In genomic region chr10:43648083-43648391, GRCh38 we compare ENCODE assay signal across 8 cellular contexts. TPM values are rescaled to one million over a fixed set of nuclear protein-coding genes. Genes with fewer than 3 reads are reported as not detected.
DNase-seq lines count a peak whose midpoint lies in the region; ATAC-seq, FAIRE-seq and TF ChIP-seq lines count a peak whose summit lies in the region.

No MANE protein-coding gene starts in this region.

- H3K4me3 ChIP-seq in A549 (peak overlapping the region; percentile 66), body of pancreas (peak overlapping the region; percentile 73 to 80)

- POLR2A ChIA-PET in A549 (lab: Yijun Ruan, JAX) = no interaction called here

- TF ChIP-seq POLR2A in A549 (IDR thresholded peaks at IDR 0.05; ENCODE audit: low read length) (no peak), body of pancreas (IDR thresholded peaks at IDR 0.05) (no peak)

- peaks cover 3% of the 10 kb centered on the region for H3K27me3 Mint-ChIP-seq in HFFc6 (ENCODE audit: insufficient read depth)

- peaks cover 48% of the 10 kb centered on the region for H3K9me3 Mint-ChIP-seq in HFFc6

- 63% methylated on average over 9 of the region's 9 CpGs for WGBS in A549 (ENCODE audit: missing lambda C conversion rate)
- WGBS in body of pancreas, 2 donors = 50 to 62% methylated on average over 6 to 9 of the region's 9 CpGs

- H3K27ac ChIP-seq in A549 (peak overlapping the region; percentile 81 to 96), body of pancreas (peak overlapping the region; percentile 27 to 78 (median 76))

- no peak for ATAC-seq in A549
- ATAC-seq in body of pancreas = no peak
- no peak for ATAC-seq in GM21723 (IDR thresholded peaks at IDR 0.05; ENCODE audit: unreplicated experiment)

- peak overlapping the region; percentile 77 for H3K27ac Mint-ChIP-seq in HFFc6

- H3K4me1 ChIP-seq in A549 (no peaks in the 10 kb centered on the region), body of pancreas (peaks cover 16% of the 10 kb centered on the region)

- H3K4me2 ChIP-seq in A549 = peak overlapping the region; percentile 85

- no peak for DNase-seq in A549 (ENCODE audit: low read depth in 1 of 2, low spot score in 1 of 2)
- no peak for DNase-seq in HFFc6
- DNase-seq in body of pancreas = no peak
- peak; percentile 30 for DNase-seq in midbrain (lab: John Stamatoyannopoulos, UW)
- DNase-seq in anterior cingulate cortex (lab: John Stamatoyannopoulos, UW) = no peak
- no peak for DNase-seq in SHP77 treated with DMSO at 0.1 percent for 48 hours (lab: John Stamatoyannopoulos, UW)
- DNase-seq in GM20000 (ENCODE audit: low spot score) = no peak

- H3K4me1 Mint-ChIP-seq in HFFc6 (ENCODE audit: low read depth) = peaks cover 17% of the 10 kb centered on the region

- TF ChIP-seq RAD21 in A549 (conservative IDR thresholded peaks at IDR 0.05 in 1 of 2, IDR thresholded peaks at IDR 0.05 in 1 of 2) = no peak

- no peak for TF ChIP-seq CTCF in A549 (IDR thresholded peaks at IDR 0.05)
- no peak for TF ChIP-seq CTCF in HFFc6 (IDR thresholded peaks at IDR 0.05)
- no peak for TF ChIP-seq CTCF in body of pancreas (IDR thresholded peaks at IDR 0.05)
- no peak for TF ChIP-seq CTCF in GM20000 (IDR thresholded peaks at IDR 0.05; ENCODE audit: extremely low read depth, missing control alignments)

- intact Hi-C loops in body of pancreas (cut with DNase I) = no loop called here

- peak overlapping the region; percentile 86 for H3K4me3 Mint-ChIP-seq in HFFc6

- peaks cover 54% of the 10 kb centered on the region for H3K9me3 ChIP-seq in A549
- H3K9me3 ChIP-seq in body of pancreas = peaks cover 0 to 33% (median 5%) of the 10 kb centered on the region in 3 donors

- CTCF ChIA-PET in A549 (lab: Yijun Ruan, JAX) = no interaction called here

- H3K36me3 ChIP-seq in body of pancreas (replicated peaks in 1 of 2; ENCODE audit: insufficient read depth in 1 of 2, low read depth in 2 of 2) = peaks cover 11 to 23% of the 10 kb centered on the region in 2 donors

- no peak for TF ChIP-seq EP300 in A549 (IDR thresholded peaks at IDR 0.05)

- no peak for FAIRE-seq in A549 (lab: Jason Lieb, UNC)

- no peaks in the 10 kb centered on the region for H3K27me3 ChIP-seq in body of pancreas

- H3K36me3 Mint-ChIP-seq in HFFc6 (ENCODE audit: low read depth) = peaks cover 47% of the 10 kb centered on the region

TF ChIP-seq in A549, 52 proteins besides CTCF, POLR2A, EP300 and RAD21:
- TF ChIP-seq, protein P1, sequence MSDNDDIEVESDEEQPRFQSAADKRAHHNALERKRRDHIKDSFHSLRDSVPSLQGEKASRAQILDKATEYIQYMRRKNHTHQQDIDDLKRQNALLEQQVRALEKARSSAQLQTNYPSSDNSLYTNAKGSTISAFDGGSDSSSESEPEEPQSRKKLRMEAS (IDR thresholded peaks at IDR 0.05) = no peak
- TF ChIP-seq FOSB (CRISPR knock-in tag; IDR thresholded peaks at IDR 0.05) = no peak
- TF ChIP-seq, protein P2, sequence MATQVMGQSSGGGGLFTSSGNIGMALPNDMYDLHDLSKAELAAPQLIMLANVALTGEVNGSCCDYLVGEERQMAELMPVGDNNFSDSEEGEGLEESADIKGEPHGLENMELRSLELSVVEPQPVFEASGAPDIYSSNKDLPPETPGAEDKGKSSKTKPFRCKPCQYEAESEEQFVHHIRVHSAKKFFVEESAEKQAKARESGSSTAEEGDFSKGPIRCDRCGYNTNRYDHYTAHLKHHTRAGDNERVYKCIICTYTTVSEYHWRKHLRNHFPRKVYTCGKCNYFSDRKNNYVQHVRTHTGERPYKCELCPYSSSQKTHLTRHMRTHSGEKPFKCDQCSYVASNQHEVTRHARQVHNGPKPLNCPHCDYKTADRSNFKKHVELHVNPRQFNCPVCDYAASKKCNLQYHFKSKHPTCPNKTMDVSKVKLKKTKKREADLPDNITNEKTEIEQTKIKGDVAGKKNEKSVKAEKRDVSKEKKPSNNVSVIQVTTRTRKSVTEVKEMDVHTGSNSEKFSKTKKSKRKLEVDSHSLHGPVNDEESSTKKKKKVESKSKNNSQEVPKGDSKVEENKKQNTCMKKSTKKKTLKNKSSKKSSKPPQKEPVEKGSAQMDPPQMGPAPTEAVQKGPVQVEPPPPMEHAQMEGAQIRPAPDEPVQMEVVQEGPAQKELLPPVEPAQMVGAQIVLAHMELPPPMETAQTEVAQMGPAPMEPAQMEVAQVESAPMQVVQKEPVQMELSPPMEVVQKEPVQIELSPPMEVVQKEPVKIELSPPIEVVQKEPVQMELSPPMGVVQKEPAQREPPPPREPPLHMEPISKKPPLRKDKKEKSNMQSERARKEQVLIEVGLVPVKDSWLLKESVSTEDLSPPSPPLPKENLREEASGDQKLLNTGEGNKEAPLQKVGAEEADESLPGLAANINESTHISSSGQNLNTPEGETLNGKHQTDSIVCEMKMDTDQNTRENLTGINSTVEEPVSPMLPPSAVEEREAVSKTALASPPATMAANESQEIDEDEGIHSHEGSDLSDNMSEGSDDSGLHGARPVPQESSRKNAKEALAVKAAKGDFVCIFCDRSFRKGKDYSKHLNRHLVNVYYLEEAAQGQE (IDR thresholded peaks at IDR 0.05) = no peak
- TF ChIP-seq, protein P3, sequence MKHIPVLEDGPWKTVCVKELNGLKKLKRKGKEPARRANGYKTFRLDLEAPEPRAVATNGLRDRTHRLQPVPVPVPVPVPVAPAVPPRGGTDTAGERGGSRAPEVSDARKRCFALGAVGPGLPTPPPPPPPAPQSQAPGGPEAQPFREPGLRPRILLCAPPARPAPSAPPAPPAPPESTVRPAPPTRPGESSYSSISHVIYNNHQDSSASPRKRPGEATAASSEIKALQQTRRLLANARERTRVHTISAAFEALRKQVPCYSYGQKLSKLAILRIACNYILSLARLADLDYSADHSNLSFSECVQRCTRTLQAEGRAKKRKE (CRISPR knock-in tag; IDR thresholded peaks at IDR 0.05; ENCODE audit: low read depth) = no peak
- no peak for TF ChIP-seq HOXA7 (CRISPR knock-in tag; IDR thresholded peaks at IDR 0.05)
- TF ChIP-seq CBX2 (IDR thresholded peaks at IDR 0.05; ENCODE audit: borderline replicate concordance, low read depth) = no peak
- TF ChIP-seq HOXB5 (CRISPR knock-in tag; IDR thresholded peaks at IDR 0.05) = no peak

RNA-seq across cellular contexts. Expression of gene ZNF32, which starts 0.6 kb away (rescaled TPM):
- polyA plus RNA-seq in A549 (2011; rRNA removed) (38.2 and 49.9 TPM in 2 replicates), A549 (2017; fragmentation: RNase III; extraction: RNeasy Plus Mini Kit Qiagen cat#74134 plus additional on column Dnase treatment) (18.5 to 25.3 TPM (median 21.4 TPM) in 3 replicates)
- 15.7 and 16.2 TPM in 2 replicates for polyA plus RNA-seq in A549 (2012; cell fraction: cytosol; rRNA removed)
- 4.8 and 7.0 TPM in 2 replicates for polyA plus RNA-seq in A549 (2012; cell fraction: nucleus; rRNA removed)
- 10.0 and 12.5 TPM in 2 replicates for polyA minus RNA-seq in A549 (2011; rRNA and poly(A)+ RNA removed)
- total RNA-seq in HFFc6 (2021; fragmentation: NEBNext Ultra II Directional; extraction: Animal tissue kit (Norgen Biotek cat#: 25700)) = 10 to 100 TPM; 12.7 to 23.6 (median 15.3) TPM
- total RNA-seq in body of pancreas = 10 to 100 TPM; 31.6 to 47.5 TPM

RNA-seq across cellular contexts. Expression of gene ZNF485, which starts 41.8 kb away (rescaled TPM):
- polyA plus RNA-seq in A549 (2011; rRNA removed) (2.4 and 3.3 TPM in 2 replicates), A549 (2017; fragmentation: RNase III; extraction: RNeasy Plus Mini Kit Qiagen cat#74134 plus additional on column Dnase treatment) (2.5 to 2.7 TPM (median 2.7 TPM) in 3 replicates)
- polyA plus RNA-seq in A549 (2012; cell fraction: cytosol; rRNA removed) = 0.93 and 1.3 TPM in 2 replicates
- 1.2 and 1.9 TPM in 2 replicates for polyA plus RNA-seq in A549 (2012; cell fraction: nucleus; rRNA removed)
- 6.5 TPM in 2 replicates for polyA minus RNA-seq in A549 (2011; rRNA and poly(A)+ RNA removed)
- 1 to 10 TPM; 2.3 to 3.0 (median 2.7) TPM for total RNA-seq in HFFc6 (2021; fragmentation: NEBNext Ultra II Directional; extraction: Animal tissue kit (Norgen Biotek cat#: 25700))
- total RNA-seq in body of pancreas = 1 to 10 TPM; 9.6 to 9.9 TPM
